Comparison of ENCODE assay signal across 9 cellular contexts in genomic region chr7:139106959-139107358, GRCh38. TPM values are rescaled to one million over a fixed set of nuclear protein-coding genes. Genes with fewer than 3 reads are reported as not detected.
A peak's percentile ranks its signal among the peaks of the same experiment; 100 is the strongest.
DNase-seq lines count a peak whose midpoint lies in the region; ATAC-seq lines count a peak whose summit lies in the region.
"Had no signal": no experiment of that assay in that cellular context is flagged by ENCODE, and none has a peak within 500 bp of the region (broad histone marks: within the 10 kb centered on the region; RNA-seq: fewer than 3 reads in every experiment).

No MANE protein-coding gene starts in this region.

- H4K8ac ChIP-seq in mesenchymal stem cell (ENCODE audit: low read length): no peak overlapping the region

- H3K4me2 ChIP-seq in mesenchymal stem cell (ENCODE audit: low read length, poor library complexity, severe bottlenecking): no peak overlapping the region

- peak overlapping the region in 1 of 2 experiments; percentile 98 for H3K4me3 ChIP-seq in mesenchymal stem cell (ENCODE audit: insufficient read depth in 1 of 2, low read depth in 1 of 2, low read length in 2 of 2)

- H3K4ac ChIP-seq in mesenchymal stem cell (ENCODE audit: low read depth in 1 of 2, low read length in 2 of 2): no peak overlapping the region

- H3K4me1 ChIP-seq in mesenchymal stem cell (ENCODE audit: control insufficient read depth, insufficient read depth, low read depth, low read length): peaks cover 8% of the 10 kb centered on the region

- H3K36me3 ChIP-seq in mesenchymal stem cell (ENCODE audit: control insufficient read depth in 1 of 2, insufficient read depth in 2 of 2, low read depth in 1 of 2, low read length in 2 of 2): no peaks in the 10 kb centered on the region

- peaks cover 1% of the 10 kb centered on the region for H3K79me1 ChIP-seq in mesenchymal stem cell (replicated peaks; ENCODE audit: low read length, poor library complexity, severe bottlenecking)

- H4K91ac ChIP-seq in mesenchymal stem cell (ENCODE audit: low read length): no peak overlapping the region

- no peak overlapping the region for H3K18ac ChIP-seq in mesenchymal stem cell (ENCODE audit: low read depth in 1 of 2, low read length in 2 of 2)

- H2AFZ ChIP-seq in mesenchymal stem cell (ENCODE audit: low read depth, low read length): no peak overlapping the region

- no peaks in the 10 kb centered on the region for H3K9me3 ChIP-seq in mesenchymal stem cell (ENCODE audit: control insufficient read depth, low read length)

- WGBS in mesenchymal stem cell: 100% methylated on average over 1 of the region's 2 CpGs

- H3K14ac ChIP-seq in mesenchymal stem cell (ENCODE audit: low read length in 2 of 2): no peak overlapping the region

- DNase-seq in AML-193 (lab: John Stamatoyannopoulos, UW) (peak; percentile 23 to 32), HT-29 (ENCODE audit: low spot score) (peak; percentile 29), mesenchymal stem cell (no peak)
- DNase-seq in activated naive CD4-positive, alpha-beta T cell treated with anti-CD3 and anti-CD28 coated beads, Interleukin-2, amount 50 U/mL, for 72 hours (ENCODE audit: low spot score in 2 of 2): no peak
- DNase-seq: NCI-H446 treated with DMSO at 0.1 percent for 48 hours had no signal

- H3K27ac Mint-ChIP-seq in activated naive CD4-positive, alpha-beta T cell treated with anti-CD3 and anti-CD28 coated beads, Interleukin-2, amount 50 U/mL, for 72 hours: peak overlapping the region; percentile 97 to 98

- peaks cover 58 to 68% of the 10 kb centered on the region in 2 donors for H3K36me3 Mint-ChIP-seq in activated naive CD4-positive, alpha-beta T cell treated with anti-CD3 and anti-CD28 coated beads, Interleukin-2, amount 50 U/mL, for 72 hours

- no peaks in the 10 kb centered on the region for H3K27me3 ChIP-seq in mesenchymal stem cell (ENCODE audit: control insufficient read depth in 1 of 2, insufficient read depth in 1 of 2, low read length in 2 of 2)

- H2BK120ac ChIP-seq in mesenchymal stem cell (ENCODE audit: low read depth, low read length): no peak overlapping the region

- no peak overlapping the region for H2BK5ac ChIP-seq in mesenchymal stem cell (ENCODE audit: low read depth, low read length, poor library complexity, severe bottlenecking)

- H3K27ac ChIP-seq in mesenchymal stem cell (ENCODE audit: low read length, poor library complexity, severe bottlenecking): no peak overlapping the region

- H2BK12ac ChIP-seq in mesenchymal stem cell (ENCODE audit: low read length in 2 of 2): no peak overlapping the region

- no peak overlapping the region for H2AK5ac ChIP-seq in mesenchymal stem cell (ENCODE audit: low read length, severe bottlenecking)

- H3K23ac ChIP-seq in mesenchymal stem cell (ENCODE audit: low read length in 2 of 2): no peak overlapping the region

- no peak overlapping the region for H2BK15ac ChIP-seq in mesenchymal stem cell (ENCODE audit: low read depth, poor library complexity, severe bottlenecking)

- ATAC-seq in activated naive CD4-positive, alpha-beta T cell treated with anti-CD3 and anti-CD28 coated beads, Interleukin-2, amount 50 U/mL, for 72 hours: no peak
- ATAC-seq in GM21786 (IDR thresholded peaks at IDR 0.05; ENCODE audit: unreplicated experiment) (no peak), HG02610 (IDR thresholded peaks at IDR 0.05; ENCODE audit: unreplicated experiment) (no peak), GM19455 (IDR thresholded peaks at IDR 0.05; ENCODE audit: unreplicated experiment) (no peak), HG03378 (IDR thresholded peaks at IDR 0.05; ENCODE audit: unreplicated experiment) (no peak)

- H3K9me3 Mint-ChIP-seq in activated naive CD4-positive, alpha-beta T cell treated with anti-CD3 and anti-CD28 coated beads, Interleukin-2, amount 50 U/mL, for 72 hours: peaks cover 5 to 7% of the 10 kb centered on the region in 2 donors

- peak overlapping the region; percentile 90 for H3K9ac ChIP-seq in mesenchymal stem cell (ENCODE audit: low read length)

RNA-seq across cellular contexts. Expression of gene ZC3HAV1, which starts 2.6 kb away (rescaled TPM):
- total RNA-seq in HT-29 (2014; rRNA removed; shearing (Covaris generic)): 35.9 and 38.2 TPM in 2 replicates
- total RNA-seq in activated naive CD4-positive, alpha-beta T cell treated with anti-CD3 and anti-CD28 coated beads, Interleukin-2, amount 50 U/mL, for 72 hours: 100 to 1,000 TPM in 1 of 2 donors, 10 to 100 TPM in 1; 97.8 to 167 TPM
- 26.4 TPM for polyA plus RNA-seq in mesenchymal stem cell (2013, experiment 1 of 2)
- 25.0 TPM for polyA plus RNA-seq in mesenchymal stem cell (2013, experiment 2 of 2)

Comparison
In these comparisons a context has a peak if more than half of its experiments do, and no peak if none do; other contexts are left out.
1. DNase-seq: peak in AML-193 (2 of 2) and HT-29 (single experiment); none in activated naive CD4-positive, alpha-beta T cell treated with anti-CD3 and anti-CD28 coated beads, Interleukin-2, amount 50 U/mL, for 72 hours (0 of 2) and mesenchymal stem cell (single experiment).